In genomic region chr4:89434364-89434988, GRCh38 we compare ENCODE assay signal across 8 cellular contexts.
DNase-seq lines count a peak whose midpoint lies in the region; ATAC-seq and TF ChIP-seq lines count a peak whose summit lies in the region.

No MANE protein-coding gene starts in this region.

- peaks cover 7% of the 10 kb centered on the region for H3K9me3 Mint-ChIP-seq in WTC11
- no peaks in the 10 kb centered on the region for H3K9me3 Mint-ChIP-seq in glutamatergic neuron (ENCODE audit: unreplicated experiment)

- no peaks in the 10 kb centered on the region; the same call in 1 of the 2 replicates for H3K36me3 Mint-ChIP-seq in WTC11
- H3K36me3 Mint-ChIP-seq in glutamatergic neuron (ENCODE audit: unreplicated experiment): no peaks in the 10 kb centered on the region

- H3K27ac Mint-ChIP-seq in WTC11: no peak overlapping the region
- H3K27ac Mint-ChIP-seq in glutamatergic neuron (ENCODE audit: unreplicated experiment): no peak overlapping the region

- POLR2A ChIA-PET in AG04449 (lab: Yijun Ruan, JAX): no interaction called here
- POLR2A ChIA-PET in WTC11 (lab: Charles Lee): no interaction called here

- peaks cover 4% of the 10 kb centered on the region for H3K4me1 Mint-ChIP-seq in WTC11
- peaks cover 10% of the 10 kb centered on the region for H3K4me1 Mint-ChIP-seq in glutamatergic neuron (ENCODE audit: low read depth, unreplicated experiment)

- H3K4me3 ChIP-seq in AG04449 (ENCODE audit: low read depth, low read length) (no peak overlapping the region), GM12865 (ENCODE audit: low read depth, low read length) (no peak overlapping the region), retinal pigment epithelial cell (ENCODE audit: low read length) (no peak overlapping the region)

- ATAC-seq in HG02642 (IDR thresholded peaks at IDR 0.05; ENCODE audit: poor library complexity, unreplicated experiment): peak; percentile 60
- ATAC-seq in WTC11: peak; percentile 64; the same call in 1 of the 2 replicates

- CTCF ChIA-PET in AG04449 (lab: Yijun Ruan, JAX): interaction anchor here (0.9 to 3.2 kb wide), 6 partner anchors 9 to 275 kb away, joined by 3 to 47 read pairs (median 8); no protein-coding TSS in a partner anchor
- CTCF ChIA-PET in WTC11 (lab: Charles Lee): interaction anchor here (2.2 kb wide), 1 partner anchor 208 kb away, joined by 8 read pairs; no protein-coding TSS in a partner anchor

- no peak overlapping the region for H3K4me3 Mint-ChIP-seq in WTC11
- no peak overlapping the region for H3K4me3 Mint-ChIP-seq in glutamatergic neuron (ENCODE audit: unreplicated experiment)

- DNase-seq in AG04449 (ENCODE audit: low read depth, low spot score) (no peak), GM12865 (ENCODE audit: low read depth) (peak; percentile 26), NCI-H1417 treated with DMSO at 0.1 percent for 48 hours (lab: John Stamatoyannopoulos, UW) (peak; percentile 66), WTC11 (ENCODE audit: low spot score) (no peak), glutamatergic neuron (no peak), retinal pigment epithelial cell (ENCODE audit: low read depth) (no peak), NCI-H128 (lab: John Stamatoyannopoulos, UW; ENCODE audit: unreplicated experiment) (no peak)

- H3K27me3 Mint-ChIP-seq in WTC11 (ENCODE audit: low read depth) (peaks cover 10% of the 10 kb centered on the region), glutamatergic neuron (ENCODE audit: unreplicated experiment) (no peaks in the 10 kb centered on the region)

- TF ChIP-seq CTCF in AG04449 (IDR thresholded peaks at IDR 0.05; ENCODE audit: insufficient read depth, low read length, missing control alignments) (peak; percentile 44), GM12865 (IDR thresholded peaks at IDR 0.05; ENCODE audit: insufficient read depth, low read depth, low read length, missing control alignments) (peak; percentile 60), WTC11 (IDR thresholded peaks at IDR 0.05) (peak; percentile 40; the same call in 1 of the 2 replicates), glutamatergic neuron (IDR thresholded peaks at IDR 0.05; ENCODE audit: partially characterized antibody, unreplicated experiment) (peak; percentile 79), retinal pigment epithelial cell (conservative IDR thresholded peaks at IDR 0.05; ENCODE audit: low read depth, low read length) (peak; percentile 86)

TF ChIP-seq in WTC11, 78 proteins besides CTCF, POLR2A, EP300 and RAD21:
- TF ChIP-seq MLX (CRISPR knock-in tag; IDR thresholded peaks at IDR 0.05) (no peak), ZNF671 (CRISPR knock-in tag; IDR thresholded peaks at IDR 0.05) (no peak)

Comparison
In these comparisons a context has a peak if more than half of its experiments do, and no peak if none do; other contexts are left out.
1. DNase-seq: peak in GM12865 (single experiment) and NCI-H1417 treated with DMSO at 0.1 percent for 48 hours (single experiment); none in AG04449 (single experiment), WTC11 (single experiment), glutamatergic neuron (single experiment), retinal pigment epithelial cell (single experiment) and NCI-H128 (single experiment).
2. Peak in every context shown above with its lines, with median percentiles within 50 percentile points of each other: CTCF ChIP-seq.